ENCODE assay signal across 9 cellular contexts in genomic region chr16:30446203-30446595, GRCh38. TPM values are rescaled to one million over a fixed set of nuclear protein-coding genes. Genes with fewer than 3 reads are reported as not detected.
DNase-seq lines count a peak whose midpoint lies in the region; ATAC-seq, FAIRE-seq and TF ChIP-seq lines count a peak whose summit lies in the region.
"Had no signal": no experiment of that assay in that cellular context is flagged by ENCODE, and none has a peak within 500 bp of the region (broad histone marks: within the 10 kb centered on the region; RNA-seq: fewer than 3 reads in every experiment).

No MANE protein-coding gene starts in this region.

- dilution Hi-C loops in endothelial cell of umbilical vein (cut with MboI; ENCODE audit: extremely low pct_ligation_motif_present, low sequenced_read_pairs) = no loop called here

- peaks cover 0 to 1% of the 10 kb centered on the region in 2 donors for H3K27me3 Mint-ChIP-seq in CD8-positive, alpha-beta memory T cell

- H3K9me3 Mint-ChIP-seq in CD8-positive, alpha-beta memory T cell = no peaks in the 10 kb centered on the region

- H3K4me3 Mint-ChIP-seq in CD8-positive, alpha-beta memory T cell = peak overlapping the region; percentile 88 to 97 (median 95)

- peaks cover 46% of the 10 kb centered on the region for H3K4me1 ChIP-seq in CD8-positive, alpha-beta memory T cell (ENCODE audit: insufficient read depth, low read length)
- peaks cover 19% of the 10 kb centered on the region for H3K4me1 ChIP-seq in PC-3 (ENCODE audit: insufficient read depth, low read length)
- peaks cover 11% of the 10 kb centered on the region for H3K4me1 ChIP-seq in endothelial cell of umbilical vein (ENCODE audit: control insufficient read depth, extremely low read depth, insufficient read depth, low read length)
- peaks cover 5% of the 10 kb centered on the region for H3K4me1 ChIP-seq in ovary (ENCODE audit: insufficient read depth)

- H3K4me1 Mint-ChIP-seq in CD8-positive, alpha-beta memory T cell = peaks cover 41 to 56% (median 50%) of the 10 kb centered on the region in 3 donors

- POLR2A ChIA-PET in CD8-positive, alpha-beta memory T cell (lab: Charles Lee) = interaction anchor here (1.4 kb wide), 1 partner anchor 26 kb away, joined by 6 read pairs; the partner anchor contains the start of gene ITGAL
- POLR2A ChIA-PET in PC-3 (lab: Charles Lee; ENCODE audit: unreplicated experiment) (no interaction called here), endothelial cell of umbilical vein (lab: Charles Lee) (no interaction called here)

- H4K20me1 ChIP-seq in PC-3 (ENCODE audit: low read length) (no peaks in the 10 kb centered on the region), endothelial cell of umbilical vein (replicated peaks; ENCODE audit: control insufficient read depth, extremely low read depth, insufficient read depth, low read length) (no peaks in the 10 kb centered on the region)

- TF ChIP-seq CTCF in PC-3 (conservative IDR thresholded peaks at IDR 0.05; ENCODE audit: low read depth, low read length) (no peak), endothelial cell of umbilical vein (IDR thresholded peaks at IDR 0.05; ENCODE audit: extremely low read depth in 1 of 2, insufficient read depth in 1 of 2, low read depth in 1 of 2, low read length in 2 of 2) (no peak), ovary (IDR thresholded peaks at IDR 0.05) (no peak)

- H3F3A ChIP-seq in PC-3 (ENCODE audit: low read length, unreplicated experiment) = no peaks in the 10 kb centered on the region

- peak overlapping the region; percentile 93 for H3K27ac ChIP-seq in CD8-positive, alpha-beta memory T cell (ENCODE audit: low read depth, low read length)
- H3K27ac ChIP-seq in PC-3 (ENCODE audit: low read length) (no peak overlapping the region), endothelial cell of umbilical vein (ENCODE audit: insufficient read depth, low read depth, low read length) (peak overlapping the region; percentile 72), ovary (no peak overlapping the region)

- H3K9me1 ChIP-seq in endothelial cell of umbilical vein (replicated peaks; ENCODE audit: control insufficient read depth, extremely low read depth, insufficient read depth, low read length) = no peaks in the 10 kb centered on the region

- peak overlapping the region in 7 of 8 donors; percentile 87 to 96 (median 94) for H3K27ac Mint-ChIP-seq in CD8-positive, alpha-beta memory T cell

- TF ChIP-seq EP300 in ovary (IDR thresholded peaks at IDR 0.05) = no peak

- no peaks in the 10 kb centered on the region for H3K9me3 ChIP-seq in CD8-positive, alpha-beta memory T cell (ENCODE audit: low read length)
- H3K9me3 ChIP-seq in PC-3 (ENCODE audit: low read length) = no peaks in the 10 kb centered on the region
- H3K9me3 ChIP-seq in endothelial cell of umbilical vein (replicated peaks; ENCODE audit: control insufficient read depth, insufficient read depth, low read length) = no peaks in the 10 kb centered on the region
- H3K9me3 ChIP-seq in ovary = no peaks in the 10 kb centered on the region

- H3K4me2 ChIP-seq in PC-3 (ENCODE audit: low read length) (peak overlapping the region; percentile 98), endothelial cell of umbilical vein (ENCODE audit: insufficient read depth, low read length) (peak overlapping the region; percentile 57)

- intact Hi-C loops in PC-3 (cut with micrococcal nuclease) (loop anchor here (10.0 kb wide), 1 partner anchor 79 kb away; the partner anchor contains the start of gene ZNF768), endothelial cell of umbilical vein (cut with micrococcal nuclease) (loop anchor here (5.0 kb wide), 2 partner anchors 46 to 246 kb away; no protein-coding TSS in a partner anchor), ovary (cut with DNase I) (no loop called here)

- peak overlapping the region; percentile 94; the same call in 1 of the 2 replicates for H3K9ac ChIP-seq in PC-3 (ENCODE audit: low read length)
- peak overlapping the region; percentile 85 for H3K9ac ChIP-seq in endothelial cell of umbilical vein (replicated peaks; ENCODE audit: extremely low read depth, insufficient read depth, low read length)

- 69 to 76% (median 74%) methylated on average over 10 of the region's 10 CpGs for WGBS in ovary, 3 donors

- ATAC-seq in PC-3 = no peak

- H2AFZ ChIP-seq in PC-3 (ENCODE audit: low read length) = peak overlapping the region; percentile 96
- H2AFZ ChIP-seq in endothelial cell of umbilical vein (ENCODE audit: low read depth, low read length) = peak overlapping the region; percentile 69

- H3K79me2 ChIP-seq in PC-3 (ENCODE audit: low read length) (peaks cover 24% of the 10 kb centered on the region), endothelial cell of umbilical vein (ENCODE audit: control insufficient read depth, insufficient read depth, low read length) (peaks cover 12% of the 10 kb centered on the region)

- no peaks in the 10 kb centered on the region for H3K9me2 ChIP-seq in PC-3 (replicated peaks; ENCODE audit: low read length)

- peaks cover 9 to 19% (median 13%) of the 10 kb centered on the region in 3 donors for H3K36me3 Mint-ChIP-seq in CD8-positive, alpha-beta memory T cell

- DNase-seq in CD8-positive, alpha-beta memory T cell = no peak
- DNase-seq in PC-3 (no peak), endothelial cell of umbilical vein (ENCODE audit: low read depth, low spot score) (no peak), ovary (no peak), NCI-H446 treated with DMSO at 0.1 percent for 48 hours (lab: John Stamatoyannopoulos, UW) (no peak), NAMALWA (ENCODE audit: low spot score) (no peak), 8988T (no peak), NCI-H524 treated with DMSO at 0.1 percent for 48 hours (lab: John Stamatoyannopoulos, UW) (no peak)

- no peak for FAIRE-seq in endothelial cell of umbilical vein (lab: Jason Lieb, UNC)

- peaks cover 15% of the 10 kb centered on the region for H3K36me3 ChIP-seq in CD8-positive, alpha-beta memory T cell (ENCODE audit: insufficient read depth, low read length)
- no peaks in the 10 kb centered on the region for H3K36me3 ChIP-seq in PC-3 (ENCODE audit: low read depth, low read length)
- no peaks in the 10 kb centered on the region for H3K36me3 ChIP-seq in endothelial cell of umbilical vein (ENCODE audit: control insufficient read depth in 2 of 2, extremely low read depth in 1 of 2, insufficient read depth in 2 of 2, low read length in 2 of 2)
- H3K36me3 ChIP-seq in ovary = no peaks in the 10 kb centered on the region

- BruUV-seq in PC-3 (replicated peaks; lab: Mats Ljungman, UMichigan) = TSS peak; percentile 89
- no TSS peak for BruUV-seq in endothelial cell of umbilical vein (replicated peaks; lab: Mats Ljungman, UMichigan)

- peak overlapping the region; percentile 92 for H3K4me3 ChIP-seq in CD8-positive, alpha-beta memory T cell (ENCODE audit: low read length)
- H3K4me3 ChIP-seq in PC-3 (ENCODE audit: low read length) = peak overlapping the region; percentile 96
- H3K4me3 ChIP-seq in endothelial cell of umbilical vein (replicated peaks in 1 of 3; ENCODE audit: insufficient read depth in 1 of 3, low read depth in 1 of 3, low read length in 3 of 3) = peak overlapping the region in 1 of 3 experiments; percentile 79
- H3K4me3 ChIP-seq in ovary = peak overlapping the region; percentile 84

- TF ChIP-seq POLR2A in endothelial cell of umbilical vein (IDR thresholded peaks at IDR 0.05; ENCODE audit: low read depth, low read length) (no peak), ovary (IDR thresholded peaks at IDR 0.05) (no peak)

- CTCF ChIA-PET in CD8-positive, alpha-beta memory T cell (lab: Charles Lee) = interaction anchor here (1.1 to 3.5 kb wide), 6 partner anchors 11 to 152 kb away, joined by 3 to 17 read pairs (median 4); partner anchors contain the start of gene ITGAL
- CTCF ChIA-PET in PC-3 (lab: Charles Lee) = no interaction called here
- CTCF ChIA-PET in endothelial cell of umbilical vein (lab: Charles Lee) = interaction anchor here (1.2 to 5.7 kb wide), 3 partner anchors 28 to 152 kb away, joined by 4 to 47 read pairs (median 7); no protein-coding TSS in a partner anchor

- H3K27me3 ChIP-seq in CD8-positive, alpha-beta memory T cell (ENCODE audit: insufficient read depth, low read length, poor library complexity, severe bottlenecking) = no peaks in the 10 kb centered on the region
- H3K27me3 ChIP-seq in PC-3 (ENCODE audit: low read length) (no peaks in the 10 kb centered on the region), endothelial cell of umbilical vein (ENCODE audit: control insufficient read depth in 2 of 2, insufficient read depth in 2 of 2, low read length in 2 of 2) (no peaks in the 10 kb centered on the region), ovary (no peaks in the 10 kb centered on the region)

RNA-seq across cellular contexts. Expression of gene SEPHS2, which starts 0.5 kb away (rescaled TPM):
- total RNA-seq in CD8-positive, alpha-beta memory T cell = 10 to 100 TPM; 68.2 to 71.0 TPM
- polyA plus RNA-seq in CD8-positive, alpha-beta memory T cell = 59.0 TPM
- total RNA-seq in PC-3 (2014; rRNA removed) = 8.4 and 16.8 TPM in 2 replicates
- 32.0 and 32.8 TPM in 2 replicates for total RNA-seq in endothelial cell of umbilical vein
- 19.4 and 22.9 TPM in 2 replicates for polyA plus RNA-seq in endothelial cell of umbilical vein
- 28.0 and 28.2 TPM in 2 replicates for polyA plus RNA-seq in endothelial cell of umbilical vein (2011; cell fraction: cytosol; rRNA removed)
- 11.9 and 13.0 TPM in 2 replicates for polyA plus RNA-seq in endothelial cell of umbilical vein (2011; cell fraction: nucleus; rRNA removed)
- 36.8 and 39.4 TPM in 2 replicates for polyA plus RNA-seq in endothelial cell of umbilical vein (2012)
- 26.5 and 27.7 TPM in 2 replicates for polyA minus RNA-seq in endothelial cell of umbilical vein
- 16.8 TPM for polyA minus RNA-seq in endothelial cell of umbilical vein (2011; cell fraction: cytosol; rRNA and poly(A)+ RNA removed)
- polyA minus RNA-seq in endothelial cell of umbilical vein (2011; cell fraction: nucleus; rRNA and poly(A)+ RNA removed) = 6.4 and 7.1 TPM in 2 replicates
- total RNA-seq in ovary = 10 to 100 TPM; 13.1 to 38.9 (median 25.6) TPM
- 10 to 100 TPM; 19.3 to 37.1 TPM for polyA plus RNA-seq in ovary

RNA-seq across cellular contexts. Expression of gene DCTPP1, which starts 16.4 kb away (rescaled TPM):
- total RNA-seq in CD8-positive, alpha-beta memory T cell = 100 to 1,000 TPM; 174 to 175 TPM
- polyA plus RNA-seq in CD8-positive, alpha-beta memory T cell = 73.7 TPM
- total RNA-seq in PC-3 (2014; rRNA removed) (63.1 and 64.1 TPM in 2 replicates), endothelial cell of umbilical vein (65.2 and 68.0 TPM in 2 replicates), ovary (10 to 100 TPM; 13.2 to 34.4 (median 22.9) TPM)
- polyA plus RNA-seq in endothelial cell of umbilical vein (82.0 and 88.6 TPM in 2 replicates), ovary (10 to 100 TPM; 16.3 to 20.3 TPM)
- 78.7 and 83.4 TPM in 2 replicates for polyA plus RNA-seq in endothelial cell of umbilical vein (2011; cell fraction: cytosol; rRNA removed)
- polyA plus RNA-seq in endothelial cell of umbilical vein (2011; cell fraction: nucleus; rRNA removed) = 27.1 and 28.9 TPM in 2 replicates
- polyA plus RNA-seq in endothelial cell of umbilical vein (2012) = 73.6 and 78.5 TPM in 2 replicates
- polyA minus RNA-seq in endothelial cell of umbilical vein = 27.4 and 29.0 TPM in 2 replicates
- polyA minus RNA-seq in endothelial cell of umbilical vein (2011; cell fraction: cytosol; rRNA and poly(A)+ RNA removed) = 37.1 TPM
- 4.4 and 5.4 TPM in 2 replicates for polyA minus RNA-seq in endothelial cell of umbilical vein (2011; cell fraction: nucleus; rRNA and poly(A)+ RNA removed)

RNA-seq across cellular contexts. Expression of gene ITGAL, which starts 26.3 kb away (rescaled TPM):
- 100 to 1,000 TPM; 333 to 363 TPM for total RNA-seq in CD8-positive, alpha-beta memory T cell
- 256 TPM for polyA plus RNA-seq in CD8-positive, alpha-beta memory T cell
- total RNA-seq in PC-3 (2014; rRNA removed) = not detected in 2 replicates
- not detected in 2 replicates for total RNA-seq in endothelial cell of umbilical vein
- polyA plus RNA-seq in endothelial cell of umbilical vein = not detected in 2 replicates
- polyA plus RNA-seq in endothelial cell of umbilical vein (2011; cell fraction: cytosol; rRNA removed) = not detected in 2 replicates
- polyA plus RNA-seq in endothelial cell of umbilical vein (2011; cell fraction: nucleus; rRNA removed) = not detected in 2 replicates
- not detected in 2 replicates for polyA plus RNA-seq in endothelial cell of umbilical vein (2012)
- polyA minus RNA-seq in endothelial cell of umbilical vein = not detected in 2 replicates
- not detected for polyA minus RNA-seq in endothelial cell of umbilical vein (2011; cell fraction: cytosol; rRNA and poly(A)+ RNA removed)
- not detected in 2 replicates for polyA minus RNA-seq in endothelial cell of umbilical vein (2011; cell fraction: nucleus; rRNA and poly(A)+ RNA removed)
- 1 to 10 TPM in 6 of 7 donors, under 1 TPM in 1; 0.95 to 2.9 (median 2.0) TPM for total RNA-seq in ovary
- 10 to 100 TPM in 1 of 2 donors, under 1 TPM in 1; 0.90 to 13.1 TPM for polyA plus RNA-seq in ovary
- total RNA-seq: lung microvascular endothelial cell had no signal

RNA-seq across cellular contexts. Expression of gene ZNF771, which starts 38.8 kb away (rescaled TPM):
- 1 to 10 TPM; 7.3 to 9.8 TPM for total RNA-seq in CD8-positive, alpha-beta memory T cell
- polyA plus RNA-seq in CD8-positive, alpha-beta memory T cell = 6.0 TPM
- total RNA-seq in PC-3 (2014; rRNA removed) (3.6 and 4.3 TPM in 2 replicates), endothelial cell of umbilical vein (10.3 and 11.7 TPM in 2 replicates), ovary (10 to 100 TPM; 12.4 to 33.3 (median 18.7) TPM)
- polyA plus RNA-seq in endothelial cell of umbilical vein (16.8 and 28.8 TPM in 2 replicates), ovary (10 to 100 TPM in 1 of 2 donors, 1 to 10 TPM in 1; 4.1 to 12.8 TPM)
- polyA plus RNA-seq in endothelial cell of umbilical vein (2011; cell fraction: cytosol; rRNA removed) = 7.2 and 10.9 TPM in 2 replicates
- 7.1 and 7.6 TPM in 2 replicates for polyA plus RNA-seq in endothelial cell of umbilical vein (2011; cell fraction: nucleus; rRNA removed)
- 4.7 and 6.1 TPM in 2 replicates for polyA plus RNA-seq in endothelial cell of umbilical vein (2012)
- 5.5 and 8.9 TPM in 2 replicates for polyA minus RNA-seq in endothelial cell of umbilical vein
- 3.2 TPM for polyA minus RNA-seq in endothelial cell of umbilical vein (2011; cell fraction: cytosol; rRNA and poly(A)+ RNA removed)
- polyA minus RNA-seq in endothelial cell of umbilical vein (2011; cell fraction: nucleus; rRNA and poly(A)+ RNA removed) = 4.7 and 5.0 TPM in 2 replicates

RNA-seq across cellular contexts. Expression of gene ZNF48, which starts 51.0 kb away (rescaled TPM):
- 10 to 100 TPM; 18.4 to 19.3 TPM for total RNA-seq in CD8-positive, alpha-beta memory T cell
- 10.2 TPM for polyA plus RNA-seq in CD8-positive, alpha-beta memory T cell
- 8.9 and 14.2 TPM in 2 replicates for total RNA-seq in PC-3 (2014; rRNA removed)
- 15.1 and 15.3 TPM in 2 replicates for total RNA-seq in endothelial cell of umbilical vein
- polyA plus RNA-seq in endothelial cell of umbilical vein = 16.1 TPM in 2 replicates
- polyA plus RNA-seq in endothelial cell of umbilical vein (2011; cell fraction: cytosol; rRNA removed) = 9.7 and 11.3 TPM in 2 replicates
- polyA plus RNA-seq in endothelial cell of umbilical vein (2011; cell fraction: nucleus; rRNA removed) = 11.7 and 11.8 TPM in 2 replicates
- polyA plus RNA-seq in endothelial cell of umbilical vein (2012) = 9.6 and 13.4 TPM in 2 replicates
- 12.2 and 17.4 TPM in 2 replicates for polyA minus RNA-seq in endothelial cell of umbilical vein
- 6.8 TPM for polyA minus RNA-seq in endothelial cell of umbilical vein (2011; cell fraction: cytosol; rRNA and poly(A)+ RNA removed)
- polyA minus RNA-seq in endothelial cell of umbilical vein (2011; cell fraction: nucleus; rRNA and poly(A)+ RNA removed) = 6.3 and 11.1 TPM in 2 replicates
- total RNA-seq in ovary = 1 to 10 TPM; 6.2 to 9.8 (median 6.7) TPM
- polyA plus RNA-seq in ovary = 1 to 10 TPM; 2.7 to 4.8 TPM

Comparison
In these comparisons a context has a peak if more than half of its experiments do, and no peak if none do; other contexts are left out.
1. H3K27ac ChIP-seq: peak in CD8-positive, alpha-beta memory T cell (single experiment) and endothelial cell of umbilical vein (single experiment); none in PC-3 (single experiment) and ovary (0 of 2).
2. RNA of gene ITGAL, which starts 26.3 kb away (total RNA-seq): 333 to 363 TPM in CD8-positive, alpha-beta memory T cell; 0.95 to 2.9 TPM in ovary, not detected in endothelial cell of umbilical vein and not detected in PC-3; every median in the first group is over 10 times any median in the second.
3. intact Hi-C loops: an anchor here in PC-3 (10.0 kb wide) and endothelial cell of umbilical vein (5.0 kb wide); none called in ovary.